ENCODE assay signal across 2 cellular contexts in the genomic region with DNA sequence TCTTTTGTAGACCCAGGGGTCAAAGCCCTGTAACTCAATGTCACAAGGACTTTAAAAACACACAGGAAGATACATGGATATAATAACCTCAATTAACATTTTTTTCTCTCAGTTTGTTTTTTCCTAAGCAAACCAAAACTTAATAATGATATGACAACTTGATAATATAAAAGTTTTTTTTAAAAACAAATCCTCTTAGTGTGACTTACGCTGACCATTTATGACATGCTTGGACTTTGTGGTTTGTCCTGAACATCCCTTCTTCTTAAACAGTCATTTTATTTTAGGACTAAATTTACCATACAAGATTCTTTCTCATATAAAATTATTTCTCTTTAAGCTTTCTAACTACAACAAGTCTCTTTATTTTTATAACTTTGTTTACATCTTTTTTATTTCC.
A peak's percentile ranks its signal among the peaks of the same experiment; 100 is the strongest.
TF ChIP-seq lines count a peak whose summit lies in the region.

No MANE protein-coding gene starts in this region.

TF ChIP-seq in IMR-90, 13 proteins besides CTCF, POLR2A, EP300 and RAD21:
- TF ChIP-seq USF2 (IDR thresholded peaks at IDR 0.05; ENCODE audit: low read depth, low read length) (no peak), MXI1 (IDR thresholded peaks at IDR 0.05; ENCODE audit: borderline replicate concordance, low read depth, low read length) (no peak)

TF ChIP-seq in GM12878, 131 proteins besides CTCF, POLR2A, EP300 and RAD21:
- TF ChIP-seq, protein P1, sequence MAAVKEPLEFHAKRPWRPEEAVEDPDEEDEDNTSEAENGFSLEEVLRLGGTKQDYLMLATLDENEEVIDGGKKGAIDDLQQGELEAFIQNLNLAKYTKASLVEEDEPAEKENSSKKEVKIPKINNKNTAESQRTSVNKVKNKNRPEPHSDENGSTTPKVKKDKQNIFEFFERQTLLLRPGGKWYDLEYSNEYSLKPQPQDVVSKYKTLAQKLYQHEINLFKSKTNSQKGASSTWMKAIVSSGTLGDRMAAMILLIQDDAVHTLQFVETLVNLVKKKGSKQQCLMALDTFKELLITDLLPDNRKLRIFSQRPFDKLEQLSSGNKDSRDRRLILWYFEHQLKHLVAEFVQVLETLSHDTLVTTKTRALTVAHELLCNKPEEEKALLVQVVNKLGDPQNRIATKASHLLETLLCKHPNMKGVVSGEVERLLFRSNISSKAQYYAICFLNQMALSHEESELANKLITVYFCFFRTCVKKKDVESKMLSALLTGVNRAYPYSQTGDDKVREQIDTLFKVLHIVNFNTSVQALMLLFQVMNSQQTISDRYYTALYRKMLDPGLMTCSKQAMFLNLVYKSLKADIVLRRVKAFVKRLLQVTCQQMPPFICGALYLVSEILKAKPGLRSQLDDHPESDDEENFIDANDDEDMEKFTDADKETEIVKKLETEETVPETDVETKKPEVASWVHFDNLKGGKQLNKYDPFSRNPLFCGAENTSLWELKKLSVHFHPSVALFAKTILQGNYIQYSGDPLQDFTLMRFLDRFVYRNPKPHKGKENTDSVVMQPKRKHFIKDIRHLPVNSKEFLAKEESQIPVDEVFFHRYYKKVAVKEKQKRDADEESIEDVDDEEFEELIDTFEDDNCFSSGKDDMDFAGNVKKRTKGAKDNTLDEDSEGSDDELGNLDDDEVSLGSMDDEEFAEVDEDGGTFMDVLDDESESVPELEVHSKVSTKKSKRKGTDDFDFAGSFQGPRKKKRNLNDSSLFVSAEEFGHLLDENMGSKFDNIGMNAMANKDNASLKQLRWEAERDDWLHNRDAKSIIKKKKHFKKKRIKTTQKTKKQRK (IDR thresholded peaks at IDR 0.05; ENCODE audit: low read depth, low read length), result peak; percentile 39; the same call in 1 of the 2 replicates
- no peak for TF ChIP-seq YY1 (IDR thresholded peaks at IDR 0.05; ENCODE audit: low read depth, low read length)
